ENCODE assay signal across 1 cellular context in the genomic region with DNA sequence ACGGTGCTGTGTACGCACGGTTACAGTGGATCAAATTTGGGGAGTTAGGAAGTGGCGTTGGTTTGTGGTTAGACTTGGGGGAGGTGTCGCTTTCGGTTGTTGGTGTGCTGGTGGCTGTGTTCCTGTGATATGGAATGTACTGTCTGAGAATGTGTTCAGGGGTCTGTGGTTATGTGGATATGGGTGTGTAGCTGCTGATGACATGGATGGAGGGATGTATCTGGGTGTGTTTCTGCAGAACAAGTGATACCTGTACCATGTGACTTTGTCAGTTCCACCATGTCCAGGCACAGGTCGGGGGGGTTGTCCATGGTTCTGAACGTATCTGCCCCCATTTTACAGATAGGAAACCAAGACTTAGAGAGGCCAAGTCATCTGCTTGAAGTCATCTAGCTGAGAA.
TF ChIP-seq lines count a peak whose summit lies in the region.

No MANE protein-coding gene starts in this region.

TF ChIP-seq in A549, 52 proteins besides CTCF, POLR2A, EP300 and RAD21 (continued from another document):
- TF ChIP-seq, protein P1, sequence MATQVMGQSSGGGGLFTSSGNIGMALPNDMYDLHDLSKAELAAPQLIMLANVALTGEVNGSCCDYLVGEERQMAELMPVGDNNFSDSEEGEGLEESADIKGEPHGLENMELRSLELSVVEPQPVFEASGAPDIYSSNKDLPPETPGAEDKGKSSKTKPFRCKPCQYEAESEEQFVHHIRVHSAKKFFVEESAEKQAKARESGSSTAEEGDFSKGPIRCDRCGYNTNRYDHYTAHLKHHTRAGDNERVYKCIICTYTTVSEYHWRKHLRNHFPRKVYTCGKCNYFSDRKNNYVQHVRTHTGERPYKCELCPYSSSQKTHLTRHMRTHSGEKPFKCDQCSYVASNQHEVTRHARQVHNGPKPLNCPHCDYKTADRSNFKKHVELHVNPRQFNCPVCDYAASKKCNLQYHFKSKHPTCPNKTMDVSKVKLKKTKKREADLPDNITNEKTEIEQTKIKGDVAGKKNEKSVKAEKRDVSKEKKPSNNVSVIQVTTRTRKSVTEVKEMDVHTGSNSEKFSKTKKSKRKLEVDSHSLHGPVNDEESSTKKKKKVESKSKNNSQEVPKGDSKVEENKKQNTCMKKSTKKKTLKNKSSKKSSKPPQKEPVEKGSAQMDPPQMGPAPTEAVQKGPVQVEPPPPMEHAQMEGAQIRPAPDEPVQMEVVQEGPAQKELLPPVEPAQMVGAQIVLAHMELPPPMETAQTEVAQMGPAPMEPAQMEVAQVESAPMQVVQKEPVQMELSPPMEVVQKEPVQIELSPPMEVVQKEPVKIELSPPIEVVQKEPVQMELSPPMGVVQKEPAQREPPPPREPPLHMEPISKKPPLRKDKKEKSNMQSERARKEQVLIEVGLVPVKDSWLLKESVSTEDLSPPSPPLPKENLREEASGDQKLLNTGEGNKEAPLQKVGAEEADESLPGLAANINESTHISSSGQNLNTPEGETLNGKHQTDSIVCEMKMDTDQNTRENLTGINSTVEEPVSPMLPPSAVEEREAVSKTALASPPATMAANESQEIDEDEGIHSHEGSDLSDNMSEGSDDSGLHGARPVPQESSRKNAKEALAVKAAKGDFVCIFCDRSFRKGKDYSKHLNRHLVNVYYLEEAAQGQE (IDR thresholded peaks at IDR 0.05): peak; percentile 42; the same call in 1 of the 2 replicates
- no peak for TF ChIP-seq CBX2 (IDR thresholded peaks at IDR 0.05; ENCODE audit: borderline replicate concordance, low read depth)
